Comparison of ENCODE assay signal across 1 cellular context in the genomic region with DNA sequence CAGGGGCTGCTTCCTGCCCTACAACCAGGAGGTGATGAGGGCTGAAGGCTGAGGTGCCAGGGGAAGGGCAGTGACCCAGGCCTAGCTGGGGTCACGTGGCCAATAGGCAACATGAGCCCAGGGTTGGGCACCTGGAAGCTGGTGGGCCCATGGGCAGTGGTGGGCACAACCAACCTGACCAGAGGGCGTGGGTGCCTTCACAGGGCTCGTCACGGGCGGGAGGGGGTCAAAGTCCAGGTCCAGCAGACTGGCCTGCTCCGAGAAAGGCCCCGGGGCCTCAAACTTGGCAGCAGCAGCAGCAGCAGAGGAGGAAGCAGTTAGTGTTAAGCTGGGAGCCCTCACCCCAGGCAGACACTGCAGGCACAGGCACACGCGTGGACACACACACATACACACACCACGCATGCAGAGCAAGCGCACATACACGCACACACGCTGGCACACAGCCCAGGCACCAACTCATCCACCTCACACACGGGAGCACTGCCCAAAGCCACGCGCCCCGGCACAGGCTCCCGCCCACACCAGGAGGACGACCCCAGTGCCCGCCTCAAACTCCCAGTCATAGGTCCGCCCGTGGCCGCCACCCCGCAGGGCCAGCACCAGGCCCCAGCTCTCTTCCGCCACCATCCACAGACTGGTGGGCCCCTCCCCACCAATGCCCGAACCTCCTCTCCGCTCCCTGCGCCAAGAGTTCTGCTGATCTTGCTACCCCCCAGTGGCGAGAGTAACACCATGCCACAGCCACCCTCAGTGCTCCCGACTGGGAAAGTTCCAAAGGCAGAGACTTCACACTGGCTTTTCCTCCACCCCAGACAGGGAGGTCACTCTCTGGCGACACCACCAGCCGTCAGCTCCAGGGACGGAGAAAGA.
TF ChIP-seq lines count a peak whose summit lies in the region.

No MANE protein-coding gene starts in this region.

TF ChIP-seq in liver, 16 proteins besides CTCF, POLR2A, EP300 and RAD21 (continued from another document):
- TF ChIP-seq JUND (IDR thresholded peaks at IDR 0.05) (no peak), SP1 (IDR thresholded peaks at IDR 0.05) (peak; percentile 87), ATF3 (IDR thresholded peaks at IDR 0.05) (no peak), NR2F2 (IDR thresholded peaks at IDR 0.05) (no peak)
TF ChIP-seq in liver: peak in this region for 4.
